ENCODE assay signal across 11 cellular contexts in the genomic region with DNA sequence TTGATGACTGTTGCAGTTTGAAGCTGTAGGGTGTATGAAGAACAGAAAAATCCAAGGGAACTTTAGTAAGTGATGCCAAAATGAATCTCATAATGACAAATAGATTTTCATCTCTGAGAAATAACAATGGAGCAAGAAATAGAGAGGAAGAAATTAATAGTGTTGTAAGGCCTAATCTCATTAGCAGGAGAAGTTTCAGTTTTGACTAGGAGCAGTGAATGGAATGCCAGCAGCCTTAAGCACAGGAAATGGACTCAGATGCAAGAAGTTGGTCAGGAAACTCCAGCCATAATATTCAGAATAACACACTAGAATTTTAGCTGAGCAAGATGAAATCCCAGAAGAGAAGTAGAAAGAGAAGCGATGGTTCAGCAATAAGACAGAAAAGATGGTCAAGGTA. TPM values are rescaled to one million over a fixed set of nuclear protein-coding genes. Genes with fewer than 3 reads are reported as not detected.
DNase-seq lines count a peak whose midpoint lies in the region; ATAC-seq and TF ChIP-seq lines count a peak whose summit lies in the region.
"Had no signal": no experiment of that assay in that cellular context is flagged by ENCODE, and none has a peak within 500 bp of the region (broad histone marks: within the 10 kb centered on the region; RNA-seq: fewer than 3 reads in every experiment).

No MANE protein-coding gene starts in this region.

- peaks cover 54% of the 10 kb centered on the region for H3K36me3 Mint-ChIP-seq in activated CD4-positive, alpha-beta T cell treated with anti-CD3 and anti-CD28 coated beads, Interleukin-2, amount 10 ng/mL, durations not matched to agents 7 days and 5 days (ENCODE audit: low read depth)

- H3K9me3 Mint-ChIP-seq in activated CD4-positive, alpha-beta T cell treated with anti-CD3 and anti-CD28 coated beads, Interleukin-2, amount 10 ng/mL, durations not matched to agents 7 days and 5 days, result no peaks in the 10 kb centered on the region

- H4K20me1 ChIP-seq in mammary epithelial cell (ENCODE audit: insufficient read depth, low read length), result no peaks in the 10 kb centered on the region

- no peak for ATAC-seq in HG03159 (IDR thresholded peaks at IDR 0.05; ENCODE audit: unreplicated experiment)

- POLR2A ChIA-PET in activated CD4-positive, alpha-beta T cell treated with anti-CD3 and anti-CD28 coated beads, Interleukin-2, amount 10 ng/mL, durations not matched to agents 7 days and 5 days (lab: Charles Lee), result no interaction called here

- peak overlapping the region; percentile 64 for H3K4me2 ChIP-seq in mammary epithelial cell (ENCODE audit: insufficient read depth, low read depth, low read length)

- no peaks in the 10 kb centered on the region for H3K9me3 ChIP-seq in mammary epithelial cell (replicated peaks; ENCODE audit: insufficient read depth, low read length)
- H3K9me3 ChIP-seq in transverse colon, result no peaks in the 10 kb centered on the region

- H3K27me3 ChIP-seq in mammary epithelial cell (ENCODE audit: insufficient read depth, low read length) (no peaks in the 10 kb centered on the region), transverse colon (no peaks in the 10 kb centered on the region)

- H3K27ac ChIP-seq in mammary epithelial cell (ENCODE audit: insufficient read depth, low read depth, low read length), result peak overlapping the region; percentile 8
- H3K27ac ChIP-seq in transverse colon, result peak overlapping the region; percentile 38 to 73 (median 61)

- H3K27ac Mint-ChIP-seq in activated CD4-positive, alpha-beta T cell treated with anti-CD3 and anti-CD28 coated beads, Interleukin-2, amount 10 ng/mL, durations not matched to agents 7 days and 5 days, result peak overlapping the region; percentile 0

- 100% methylated on average over 1 of the region's 1 CpG for WGBS in mammary epithelial cell (ENCODE audit: low coverage, missing lambda C conversion rate)
- WGBS in transverse colon (ENCODE audit: low coverage in 1 of 2), 2 donors, result 65 to 68% methylated on average over 1 of the region's 1 CpG

- no peak for DNase-seq in activated CD4-positive, alpha-beta T cell treated with anti-CD3 and anti-CD28 coated beads, Interleukin-2, amount 10 ng/mL, durations not matched to agents 7 days and 5 days
- no peak for DNase-seq in activated CD4-positive, alpha-beta T cell treated with anti-CD3 and anti-CD28 coated beads for 48 hours
- peak; percentile 42 for DNase-seq in mammary epithelial cell
- peak; percentile 51 for DNase-seq in kidney tubule cell (ENCODE audit: low spot score)
- DNase-seq in transverse colon, result no peak
- DNase-seq in head of caudate nucleus, result no peak
- DNase-seq in T-helper 1 cell, result no peak
- DNase-seq: 8988T, NCI-H1930, retina had no signal

- H3K4me3 ChIP-seq in mammary epithelial cell (replicated peaks in 1 of 3; ENCODE audit: insufficient read depth in 1 of 3, low read depth in 2 of 3, low read length in 3 of 3) (no peak overlapping the region), transverse colon (no peak overlapping the region)

- TF ChIP-seq POLR2A in transverse colon (IDR thresholded peaks at IDR 0.05), result no peak

- no peaks in the 10 kb centered on the region for H3K36me3 ChIP-seq in mammary epithelial cell (ENCODE audit: insufficient read depth, low read length)
- no peaks in the 10 kb centered on the region for H3K36me3 ChIP-seq in transverse colon

- in situ Hi-C loops in mammary epithelial cell (cut with MboI; ENCODE audit: low sequenced_read_pairs in 2 of 2), result no loop called here
- in situ Hi-C loops in transverse colon (cut with MboI; ENCODE audit: low pct_ligation_motif_present in 1 of 4, low pct_unique_long_range_greater_than_20kb in 1 of 4, low sequenced_read_pairs in 3 of 4), result no loop called here

- peaks cover 2% of the 10 kb centered on the region for H3K79me2 ChIP-seq in mammary epithelial cell (ENCODE audit: insufficient read depth, low read length)

- no peak for TF ChIP-seq CTCF in mammary epithelial cell (conservative IDR thresholded peaks at IDR 0.05 in 1 of 2, IDR thresholded peaks at IDR 0.05 in 1 of 2; ENCODE audit: extremely low read depth in 1 of 2, insufficient read depth in 1 of 2, low read depth in 1 of 2, low read length in 2 of 2)
- TF ChIP-seq CTCF in transverse colon (IDR thresholded peaks at IDR 0.05), result no peak

- H2AFZ ChIP-seq in mammary epithelial cell (ENCODE audit: low read depth, low read length), result peak overlapping the region; percentile 39

- H3K4me1 ChIP-seq in mammary epithelial cell (ENCODE audit: insufficient read depth, low read length), result peaks cover 55% of the 10 kb centered on the region
- H3K4me1 ChIP-seq in transverse colon, result peaks cover 15 to 58% (median 37%) of the 10 kb centered on the region in 4 donors

- CTCF ChIA-PET in activated CD4-positive, alpha-beta T cell treated with anti-CD3 and anti-CD28 coated beads, Interleukin-2, amount 10 ng/mL, durations not matched to agents 7 days and 5 days (lab: Charles Lee), result interaction anchor here (0.6 to 1.2 kb wide), 4 partner anchors 26 to 505 kb away, joined by 3 to 4 read pairs (median 4); no protein-coding TSS in a partner anchor
- CTCF ChIA-PET in mammary epithelial cell (lab: Charles Lee; ENCODE audit: low non-redundant PET), result no interaction called here

- H3K4me1 Mint-ChIP-seq in activated CD4-positive, alpha-beta T cell treated with anti-CD3 and anti-CD28 coated beads, Interleukin-2, amount 10 ng/mL, durations not matched to agents 7 days and 5 days, result peaks cover 54% of the 10 kb centered on the region

- BruUV-seq in mammary epithelial cell (replicated peaks; lab: Mats Ljungman, UMichigan), result no TSS peak

- no peak for TF ChIP-seq EP300 in transverse colon (IDR thresholded peaks at IDR 0.05; ENCODE audit: low read depth)

- intact Hi-C loops in mammary epithelial cell (cut with micrococcal nuclease) (no loop called here), transverse colon (cut with DNase I; ENCODE audit: low total_unique reads) (no loop called here), head of caudate nucleus (cut with DNase I) (no loop called here)

- H3K4me3 Mint-ChIP-seq in activated CD4-positive, alpha-beta T cell treated with anti-CD3 and anti-CD28 coated beads, Interleukin-2, amount 10 ng/mL, durations not matched to agents 7 days and 5 days, result no peak overlapping the region

- no peaks in the 10 kb centered on the region for H3K27me3 Mint-ChIP-seq in activated CD4-positive, alpha-beta T cell treated with anti-CD3 and anti-CD28 coated beads, Interleukin-2, amount 10 ng/mL, durations not matched to agents 7 days and 5 days

- dilution Hi-C loops in mammary epithelial cell (cut with HindIII; ENCODE audit: low sequenced_read_pairs), result no loop called here

- no peak overlapping the region for H3K9ac ChIP-seq in mammary epithelial cell (ENCODE audit: insufficient read depth, low read length)

RNA-seq across cellular contexts. Expression of gene ATXN1, which starts 23.9 kb away (rescaled TPM):
- total RNA-seq in activated CD4-positive, alpha-beta T cell treated with anti-CD3 and anti-CD28 coated beads, Interleukin-2, amount 10 ng/mL, durations not matched to agents 7 days and 5 days, result 10 to 100 TPM; 36.0 to 40.4 TPM
- total RNA-seq in mammary epithelial cell (10 to 100 TPM; 18.5 to 34.3 TPM), transverse colon (100 to 1,000 TPM in 2 of 4 donors, 10 to 100 TPM in 2; 48.7 to 166 (median 105) TPM)
- polyA plus RNA-seq in mammary epithelial cell, result 7.1 TPM
- polyA minus RNA-seq in mammary epithelial cell, result 11.3 TPM

Comparison
In these comparisons a context has a peak if more than half of its experiments do, and no peak if none do; other contexts are left out.
1. DNase-seq: peak in mammary epithelial cell (single experiment) and kidney tubule cell (single experiment); none in activated CD4-positive, alpha-beta T cell treated with anti-CD3 and anti-CD28 coated beads, Interleukin-2, amount 10 ng/mL, durations not matched to agents 7 days and 5 days (single experiment), activated CD4-positive, alpha-beta T cell treated with anti-CD3 and anti-CD28 coated beads for 48 hours (single experiment), transverse colon (single experiment), head of caudate nucleus (0 of 42) and T-helper 1 cell (0 of 5).